Comparison of ENCODE assay signal across 21 cellular contexts in genomic region chr20:34004227-34004626, GRCh38. TPM values are rescaled to one million over a fixed set of nuclear protein-coding genes. Genes with fewer than 3 reads are reported as not detected.
DNase-seq lines count a peak whose midpoint lies in the region; ATAC-seq, FAIRE-seq and TF ChIP-seq lines count a peak whose summit lies in the region.
"Had no signal": no experiment of that assay in that cellular context is flagged by ENCODE, and none has a peak within 500 bp of the region (broad histone marks: within the 10 kb centered on the region; RNA-seq: fewer than 3 reads in every experiment).

No MANE protein-coding gene starts in this region.

- no peaks in the 10 kb centered on the region for H3K9me3 Mint-ChIP-seq in natural killer cell
- no peaks in the 10 kb centered on the region for H3K9me3 Mint-ChIP-seq in natural killer cell treated with Interleukin-12 subunit alpha and Interleukin-12 subunit beta and Interleukin-15 and Interleukin-18, amount 100 ng/mL, for 72 hours
- H3K9me3 Mint-ChIP-seq: H9, IgD-negative memory B cell had no signal

- TF ChIP-seq RAD21 in HepG2 (CRISPR knock-in tag; IDR thresholded peaks at IDR 0.05), result no peak; the same call in 1 of the 2 replicates

- H3K27me3 Mint-ChIP-seq in natural killer cell (ENCODE audit: low read depth in 2 of 2), result no peaks in the 10 kb centered on the region
- H3K27me3 Mint-ChIP-seq in natural killer cell treated with Interleukin-12 subunit alpha and Interleukin-12 subunit beta and Interleukin-15 and Interleukin-18, amount 100 ng/mL, for 72 hours, result no peaks in the 10 kb centered on the region
- H3K27me3 Mint-ChIP-seq: IgD-negative memory B cell had no signal

- ATAC-seq in natural killer cell (no peak), HepG2 (peak; percentile 24), HG02798 (IDR thresholded peaks at IDR 0.05; ENCODE audit: poor library complexity, unreplicated experiment) (no peak)
- no peak for ATAC-seq in natural killer cell treated with Interleukin-12 subunit alpha and Interleukin-12 subunit beta and Interleukin-15 and Interleukin-18, amount 100 ng/mL, for 72 hours

- WGBS in HepG2 (ENCODE audit: low lambda C conversion rate), result 0% methylated on average over 2 of the region's 2 CpGs

- H3K36me3 ChIP-seq in OCI-LY7 (ENCODE audit: insufficient read depth, low read length) (peaks cover 70% of the 10 kb centered on the region), HepG2 (replicated peaks in 1 of 2; ENCODE audit: control insufficient read depth in 1 of 2, insufficient read depth in 2 of 2, low read length in 2 of 2) (no peaks in the 10 kb centered on the region)

- H3K36me3 Mint-ChIP-seq in natural killer cell, result no peaks in the 10 kb centered on the region
- no peaks in the 10 kb centered on the region for H3K36me3 Mint-ChIP-seq in natural killer cell treated with Interleukin-12 subunit alpha and Interleukin-12 subunit beta and Interleukin-15 and Interleukin-18, amount 100 ng/mL, for 72 hours

- no peaks in the 10 kb centered on the region for H3K27me3 ChIP-seq in HepG2 (ENCODE audit: control insufficient read depth in 1 of 2, insufficient read depth in 2 of 2, low read length in 2 of 2)

- H2AFZ ChIP-seq in OCI-LY7 (ENCODE audit: low read length) (no peak overlapping the region), HepG2 (ENCODE audit: low read length) (no peak overlapping the region)
- H2AFZ ChIP-seq: GM23248 had no signal

- FAIRE-seq in HepG2 (lab: Jason Lieb, UNC), result no peak
- FAIRE-seq: G401.6 had no signal

- TF ChIP-seq CTCF in natural killer cell (IDR thresholded peaks at IDR 0.05) (no peak), OCI-LY7 (conservative IDR thresholded peaks at IDR 0.05; ENCODE audit: low read length) (no peak), HepG2 (CRISPR knock-in tag; IDR thresholded peaks at IDR 0.05) (no peak)

- peaks cover 96% of the 10 kb centered on the region for H3K79me2 ChIP-seq in OCI-LY7 (ENCODE audit: insufficient read depth, low read depth, low read length)
- H3K79me2 ChIP-seq in HepG2 (ENCODE audit: insufficient read depth, low read length), result peaks cover 89% of the 10 kb centered on the region

- no peaks in the 10 kb centered on the region for H3K9me2 ChIP-seq in OCI-LY7 (ENCODE audit: insufficient read depth, low read length)

- H3K4me1 ChIP-seq in OCI-LY7 (ENCODE audit: insufficient read depth, low read length, poor library complexity, severe bottlenecking) (peaks cover 18% of the 10 kb centered on the region), HepG2 (ENCODE audit: insufficient read depth, low read length) (peaks cover 98% of the 10 kb centered on the region)

- POLR2A ChIA-PET in OCI-LY7 (lab: Charles Lee) (interaction anchor here (0.5 to 1.8 kb wide), 5 partner anchors 9 to 210 kb away, joined by 3 to 6 read pairs (median 4); partner anchors contain the start of gene RALY), HepG2 (lab: Yijun Ruan, JAX) (interaction anchor here (0.8 to 12.7 kb wide), 7 partner anchors 9 to 108 kb away, joined by 3 to 315 read pairs (median 6); partner anchors contain the start of genes EIF2S2 and RALY)

- H3K4me3 ChIP-seq in OCI-LY7 (ENCODE audit: low read depth, low read length, poor library complexity, severe bottlenecking) (no peak overlapping the region), HepG2 (replicated peaks in 1 of 3; ENCODE audit: insufficient read depth in 1 of 3, low read depth in 2 of 3, low read length in 3 of 3) (peak overlapping the region; percentile 0 to 54 (median 32); a peak in 5 of 6 replicates)
- H3K4me3 ChIP-seq: GM23248 had no signal

- no peaks in the 10 kb centered on the region for H3K9me3 ChIP-seq in OCI-LY7 (ENCODE audit: low read length)
- no peaks in the 10 kb centered on the region for H3K9me3 ChIP-seq in HepG2 (ENCODE audit: low read length)
- H3K9me3 ChIP-seq: Caco-2 had no signal

- peak overlapping the region; percentile 53 for H3K9ac ChIP-seq in HepG2 (ENCODE audit: insufficient read depth, low read depth, low read length)
- H3K9ac ChIP-seq: GM23248 had no signal

- peak overlapping the region; percentile 58 to 66 for H3K27ac Mint-ChIP-seq in natural killer cell
- peak overlapping the region in 1 of 2 donors; percentile 43 for H3K27ac Mint-ChIP-seq in natural killer cell treated with Interleukin-12 subunit alpha and Interleukin-12 subunit beta and Interleukin-15 and Interleukin-18, amount 100 ng/mL, for 72 hours

- TF ChIP-seq EP300 in HepG2 (IDR thresholded peaks at IDR 0.05; ENCODE audit: low read depth in 2 of 2, low read length in 2 of 2) (peak in 1 of 2 experiments; percentile 60; a peak in 1 of 4 replicates), HepG2 (CRISPR knock-in tag; IDR thresholded peaks at IDR 0.05; ENCODE audit: borderline replicate concordance) (no peak)

- DNase-seq in natural killer cell (no peak), OCI-LY7 (ENCODE audit: low spot score) (no peak), HepG2 (ENCODE audit: low spot score) (no peak), NCI-H510A treated with DMSO at 0.1 percent for 48 hours (lab: John Stamatoyannopoulos, UW) (no peak), activated T-cell treated with anti-CD3 and anti-CD28 coated beads for 4 hours (no peak)
- no peak for DNase-seq in natural killer cell treated with Interleukin-12 subunit alpha and Interleukin-12 subunit beta and Interleukin-15 and Interleukin-18, amount 100 ng/mL, for 72 hours (ENCODE audit: low spot score)
- DNase-seq: GM23248, H9, NCI-H1048, NCI-H1417, NCI-H1694, NCI-H2029 treated with DMSO at 0.1 percent for 48 hours, NCI-H446 treated with DMSO at 0.1 percent for 48 hours, NCI-H526 treated with DMSO at 0.1 percent for 48 hours, SHP77 had no signal

- no peak overlapping the region for H3K4me3 Mint-ChIP-seq in natural killer cell
- H3K4me3 Mint-ChIP-seq in natural killer cell treated with Interleukin-12 subunit alpha and Interleukin-12 subunit beta and Interleukin-15 and Interleukin-18, amount 100 ng/mL, for 72 hours, result no peak overlapping the region
- H3K4me3 Mint-ChIP-seq: H9 had no signal

- H3K4me2 ChIP-seq in OCI-LY7 (ENCODE audit: low read length), result no peak overlapping the region
- peak overlapping the region; percentile 79 for H3K4me2 ChIP-seq in HepG2 (ENCODE audit: low read depth, low read length)

- H3K4me1 Mint-ChIP-seq in natural killer cell, result peaks cover 91 to 95% of the 10 kb centered on the region in 2 donors
- peaks cover 75 to 88% of the 10 kb centered on the region in 2 donors for H3K4me1 Mint-ChIP-seq in natural killer cell treated with Interleukin-12 subunit alpha and Interleukin-12 subunit beta and Interleukin-15 and Interleukin-18, amount 100 ng/mL, for 72 hours (ENCODE audit: low read depth in 2 of 2)

- H3K27ac ChIP-seq in OCI-LY7 (ENCODE audit: low read depth, low read length, poor library complexity, severe bottlenecking) (no peak overlapping the region), HepG2 (ENCODE audit: extremely low read length, insufficient read depth, low read length) (peak overlapping the region; percentile 84)
- H3K27ac ChIP-seq: 22Rv1, GM23248, RWPE1 had no signal

- H4K20me1 ChIP-seq in OCI-LY7 (ENCODE audit: insufficient read depth, low read length) (peaks cover 39% of the 10 kb centered on the region), HepG2 (ENCODE audit: insufficient read depth, low read length) (peaks cover 33% of the 10 kb centered on the region)

- BruUV-seq in OCI-LY7 (replicated peaks; lab: Mats Ljungman, UMichigan) (TSS peak; percentile 3), HepG2 (replicated peaks; lab: Mats Ljungman, UMichigan) (TSS peak; percentile 33)

- in situ Hi-C loops in HepG2 (cut with HindIII; ENCODE audit: extremely low pct_ligation_motif_present, low pct_unique_long_range_greater_than_20kb), result no loop called here

- TF ChIP-seq POLR2A in HepG2 (IDR thresholded peaks at IDR 0.05; ENCODE audit: insufficient read depth in 1 of 2, low read depth in 2 of 2, low read length in 2 of 2), result no peak

- intact Hi-C loops in natural killer cell (cut with micrococcal nuclease), result no loop called here
- intact Hi-C loops in OCI-LY7 (cut with micrococcal nuclease; ENCODE audit: unreplicated experiment), result no loop called here
- intact Hi-C loops in HepG2 (cut with micrococcal nuclease; ENCODE audit: unreplicated experiment), result no loop called here

- CTCF ChIA-PET in OCI-LY7 (lab: Charles Lee; ENCODE audit: unreplicated experiment), result no interaction called here
- CTCF ChIA-PET in HepG2 (lab: Yijun Ruan, JAX; ENCODE audit: low intra/inter-chr PET ratio, low total read pairs), result interaction anchor here (1.2 kb wide), 1 partner anchor 18 kb away, joined by 3 read pairs; no protein-coding TSS in a partner anchor

TF ChIP-seq in HepG2, 621 proteins besides CTCF, POLR2A, EP300 and RAD21 (continues in another document):
- TF ChIP-seq ZNF430 (CRISPR knock-in tag; IDR thresholded peaks at IDR 0.05) (peak; percentile 5; the same call in 1 of the 2 replicates), GATA4 (IDR thresholded peaks at IDR 0.05; ENCODE audit: borderline replicate concordance, low read depth) (0 out of 2 replicates have a peak, but pooled peaks have one; percentile 25)

RNA-seq across cellular contexts. Expression of gene RALY, which starts 10.5 kb away (rescaled TPM):
- total RNA-seq in natural killer cell (100 to 1,000 TPM; 194 to 204 (median 198) TPM), OCI-LY7 (2022) (163 and 173 TPM in 2 replicates), HepG2 (2016; rRNA removed; fragmentation: Illumina TruSeq; extraction: Trizol) (186 and 213 TPM in 2 replicates)
- total RNA-seq in natural killer cell treated with Interleukin-12 subunit alpha and Interleukin-12 subunit beta and Interleukin-15 and Interleukin-18, amount 100 ng/mL, for 72 hours, result 100 to 1,000 TPM; 158 to 162 TPM
- 136 and 151 TPM in 2 replicates for total RNA-seq in OCI-LY7 (2014; rRNA removed; shearing (Covaris generic))
- total RNA-seq in HepG2 (2016; cell fraction: cytosol; rRNA removed; fragmentation: Illumina TruSeq; extraction: Trizol; ENCODE audit: low read depth), result 149 TPM in 2 replicates
- 189 and 205 TPM in 2 replicates for total RNA-seq in HepG2 (2016; cell fraction: insoluble cytoplasmic fraction; rRNA removed; fragmentation: Illumina TruSeq; extraction: Trizol)
- total RNA-seq in HepG2 (2016; cell fraction: membrane; rRNA removed; fragmentation: Illumina TruSeq; extraction: Trizol), result 212 and 253 TPM in 2 replicates
- total RNA-seq in HepG2 (2016; cell fraction: nucleus; rRNA removed; fragmentation: Illumina TruSeq; extraction: Trizol), result 108 and 117 TPM in 2 replicates
- polyA plus RNA-seq in HepG2 (2011; rRNA removed), result 178 and 179 TPM in 2 replicates
- 154 and 230 TPM in 2 replicates for polyA plus RNA-seq in HepG2 (2011; cell fraction: cytosol; rRNA removed)
- polyA plus RNA-seq in HepG2 (2011; cell fraction: nucleus; rRNA removed), result 90.5 and 93.6 TPM in 2 replicates
- 139 and 151 TPM in 2 replicates for polyA plus RNA-seq in HepG2 (2012)
- 205 and 264 TPM in 2 replicates for polyA plus RNA-seq in HepG2 (2016; cell fraction: cytosol; fragmentation: Illumina TruSeq; extraction: Trizol; ENCODE audit: low read depth)
- polyA plus RNA-seq in HepG2 (2016; cell fraction: insoluble cytoplasmic fraction; fragmentation: Illumina TruSeq; extraction: Trizol; ENCODE audit: low read depth), result 400 and 432 TPM in 2 replicates
- polyA plus RNA-seq in HepG2 (2016; cell fraction: membrane; fragmentation: Illumina TruSeq; extraction: Trizol; ENCODE audit: low read depth), result 287 and 342 TPM in 2 replicates
- polyA plus RNA-seq in HepG2 (2016; cell fraction: nucleus; fragmentation: Illumina TruSeq; extraction: Trizol; ENCODE audit: insufficient read depth, low read depth), result 252 and 257 TPM in 2 replicates
- 148 and 200 TPM in 2 replicates for polyA minus RNA-seq in HepG2 (2011; rRNA and poly(A)+ RNA removed; ENCODE audit: low replicate concordance)
- polyA minus RNA-seq in HepG2 (2011; cell fraction: cytosol; rRNA and poly(A)+ RNA removed), result 99.8 and 102 TPM in 2 replicates
- polyA minus RNA-seq in HepG2 (2011; cell fraction: nucleus; rRNA and poly(A)+ RNA removed), result 75.0 and 76.2 TPM in 2 replicates
